ENCODE assay signal across 11 cellular contexts in the genomic region with DNA sequence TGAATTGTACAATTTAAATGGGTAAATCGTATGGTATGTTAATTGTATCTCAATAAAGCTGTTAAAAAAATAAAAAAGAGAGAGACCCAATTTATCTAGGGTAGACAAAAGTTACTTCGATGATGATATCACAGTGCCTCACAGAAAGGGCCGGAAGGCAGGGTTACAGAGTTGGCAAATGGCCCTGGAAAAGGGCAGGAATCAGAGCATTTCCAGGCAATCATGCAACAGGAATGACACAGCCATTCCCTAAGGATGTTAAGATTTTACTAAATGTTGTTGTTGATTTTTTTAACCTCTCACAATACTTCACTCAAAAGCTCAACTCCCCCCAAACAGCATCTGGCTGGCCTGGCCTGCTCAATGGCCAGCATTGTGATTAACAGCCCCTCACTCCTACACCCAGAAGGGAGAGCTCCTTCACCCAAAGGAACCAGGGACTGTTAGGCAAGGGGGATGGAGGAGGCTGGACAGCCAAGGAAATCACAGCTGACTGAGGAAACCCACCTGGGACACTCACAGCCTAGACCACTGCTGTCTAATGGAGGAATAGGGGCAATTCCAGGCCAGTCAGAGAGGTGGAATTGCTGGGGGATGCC. TPM values are rescaled to one million over a fixed set of nuclear protein-coding genes. Genes with fewer than 3 reads are reported as not detected.
DNase-seq lines count a peak whose midpoint lies in the region; ATAC-seq and TF ChIP-seq lines count a peak whose summit lies in the region.
"Had no signal": no experiment of that assay in that cellular context is flagged by ENCODE, and none has a peak within 500 bp of the region (broad histone marks: within the 10 kb centered on the region; RNA-seq: fewer than 3 reads in every experiment).

No MANE protein-coding gene starts in this region.

- no peak overlapping the region for H3K4me2 ChIP-seq in trophoblast cell (ENCODE audit: low read length)

- H2AFZ ChIP-seq in trophoblast cell (ENCODE audit: insufficient read depth, low read length, poor library complexity), result no peak overlapping the region

- H4K12ac ChIP-seq in trophoblast cell (ENCODE audit: low read depth, low read length), result no peak overlapping the region

- H3K4me3 ChIP-seq in thoracic aorta, result no peak overlapping the region
- H3K4me3 ChIP-seq in trophoblast cell (ENCODE audit: low read depth, low read length), result no peak overlapping the region
- H3K4me3 ChIP-seq: cardiac muscle cell had no signal

- H2BK12ac ChIP-seq in trophoblast cell (ENCODE audit: low read length), result no peak overlapping the region

- peaks cover 13 to 22% of the 10 kb centered on the region in 2 donors for H3K4me1 ChIP-seq in thoracic aorta (ENCODE audit: control insufficient read depth in 1 of 2, low read depth in 2 of 2)
- peaks cover 0 to 4% of the 10 kb centered on the region in 2 experiments for H3K4me1 ChIP-seq in trophoblast cell (ENCODE audit: control insufficient read depth in 1 of 2, insufficient read depth in 2 of 2, low read length in 2 of 2)

- H3K27ac ChIP-seq in thoracic aorta (peak overlapping the region; percentile 21 to 57), trophoblast cell (ENCODE audit: low read depth, low read length) (no peak overlapping the region)
- H3K27ac ChIP-seq: cardiac muscle cell had no signal

- H3K18ac ChIP-seq in trophoblast cell (ENCODE audit: low read length), result no peak overlapping the region

- H3K9ac ChIP-seq in trophoblast cell (ENCODE audit: low read length), result no peak overlapping the region

- peaks cover 37% of the 10 kb centered on the region for H3K36me3 Mint-ChIP-seq in activated CD8-positive, alpha-beta memory T cell treated with anti-CD3 and anti-CD28 coated beads, Interleukin-2, amount 10 ng/mL, durations not matched to agents 7 days and 5 days

- H3K36me3 ChIP-seq in thoracic aorta, result no peaks in the 10 kb centered on the region
- H3K36me3 ChIP-seq in trophoblast cell (ENCODE audit: control insufficient read depth in 1 of 2, insufficient read depth in 2 of 2, low read length in 2 of 2), result no peaks in the 10 kb centered on the region
- H3K36me3 ChIP-seq: cardiac muscle cell had no signal

- TF ChIP-seq CTCF in thoracic aorta (IDR thresholded peaks at IDR 0.05), result no peak

- H2BK5ac ChIP-seq in trophoblast cell (ENCODE audit: low read depth, low read length, poor library complexity), result no peak overlapping the region

- H3K27ac Mint-ChIP-seq in activated CD8-positive, alpha-beta memory T cell treated with anti-CD3 and anti-CD28 coated beads, Interleukin-2, amount 10 ng/mL, durations not matched to agents 7 days and 5 days, result peak overlapping the region; percentile 26

- no peak overlapping the region for H2AK5ac ChIP-seq in trophoblast cell (ENCODE audit: low read length)

- DNase-seq in activated CD8-positive, alpha-beta memory T cell treated with anti-CD3 and anti-CD28 coated beads, Interleukin-2, amount 10 ng/mL, durations not matched to agents 7 days and 5 days, result no peak
- no peak for DNase-seq in activated CD8-positive, alpha-beta memory T cell treated with anti-CD3 and anti-CD28 coated beads for 24 hours
- DNase-seq in astrocyte of the hippocampus (ENCODE audit: low read depth, low spot score) (peak; percentile 39), iris pigment epithelial cell (ENCODE audit: low read depth) (peak; percentile 45), thoracic aorta (ENCODE audit: low spot score) (no peak), NCI-H524 (lab: John Stamatoyannopoulos, UW) (no peak), trophoblast cell (no peak), NCI-H1436 treated with DMSO at 0.1 percent for 48 hours (lab: John Stamatoyannopoulos, UW) (no peak)
- DNase-seq: left colon, NCI-H510A treated with DMSO at 0.1 percent for 48 hours had no signal

- no peaks in the 10 kb centered on the region for H3K79me1 ChIP-seq in trophoblast cell (ENCODE audit: low read length)

- H2BK120ac ChIP-seq in trophoblast cell (ENCODE audit: insufficient read depth, low read length, poor library complexity), result no peak overlapping the region

- H3K14ac ChIP-seq in trophoblast cell (ENCODE audit: low read length), result no peak overlapping the region

- H3K4ac ChIP-seq in trophoblast cell (ENCODE audit: low read depth, low read length), result no peak overlapping the region

- H3K9me3 ChIP-seq in thoracic aorta (no peaks in the 10 kb centered on the region), trophoblast cell (ENCODE audit: insufficient read depth, low read depth, low read length) (peaks cover 6% of the 10 kb centered on the region)

- H3K4me3 Mint-ChIP-seq in activated CD8-positive, alpha-beta memory T cell treated with anti-CD3 and anti-CD28 coated beads, Interleukin-2, amount 10 ng/mL, durations not matched to agents 7 days and 5 days, result no peak overlapping the region

- H3K27me3 Mint-ChIP-seq in activated CD8-positive, alpha-beta memory T cell treated with anti-CD3 and anti-CD28 coated beads, Interleukin-2, amount 10 ng/mL, durations not matched to agents 7 days and 5 days, result no peaks in the 10 kb centered on the region

- H3K23ac ChIP-seq in trophoblast cell (ENCODE audit: low read length), result no peak overlapping the region

- WGBS in trophoblast cell (ENCODE audit: extremely low coverage, insufficient coverage, insufficient read length), result no CpG with 5 or more reads among the region's 3 CpGs

- no peak for ATAC-seq in activated CD8-positive, alpha-beta memory T cell treated with anti-CD3 and anti-CD28 coated beads, Interleukin-2, amount 10 ng/mL, durations not matched to agents 7 days and 5 days
- peak; percentile 46 for ATAC-seq in thoracic aorta (ENCODE audit: insufficient number of reproducible peaks, low FRiP score, low read depth)
- ATAC-seq: left colon had no signal

- H3K27me3 ChIP-seq in thoracic aorta (replicated peaks; ENCODE audit: insufficient read depth) (no peaks in the 10 kb centered on the region), trophoblast cell (ENCODE audit: insufficient read depth, low read length) (no peaks in the 10 kb centered on the region)

- no peak overlapping the region for H4K8ac ChIP-seq in trophoblast cell (ENCODE audit: low read depth, low read length)

- H3K4me1 Mint-ChIP-seq in activated CD8-positive, alpha-beta memory T cell treated with anti-CD3 and anti-CD28 coated beads, Interleukin-2, amount 10 ng/mL, durations not matched to agents 7 days and 5 days, result peaks cover 33% of the 10 kb centered on the region

- CTCF ChIA-PET in activated CD8-positive, alpha-beta memory T cell treated with anti-CD3 and anti-CD28 coated beads, Interleukin-2, amount 10 ng/mL, durations not matched to agents 7 days and 5 days (lab: Charles Lee), result interaction anchor here (1.4 kb wide), 1 partner anchor 10 kb away, joined by 4 read pairs; no protein-coding TSS in a partner anchor

- no peaks in the 10 kb centered on the region for H3K79me2 ChIP-seq in trophoblast cell (ENCODE audit: control insufficient read depth, insufficient read depth, low read length, poor library complexity)

- no peaks in the 10 kb centered on the region for H3K9me3 Mint-ChIP-seq in activated CD8-positive, alpha-beta memory T cell treated with anti-CD3 and anti-CD28 coated beads, Interleukin-2, amount 10 ng/mL, durations not matched to agents 7 days and 5 days (ENCODE audit: low read depth)

- no peak overlapping the region for H4K91ac ChIP-seq in trophoblast cell (ENCODE audit: low read depth, low read length)

RNA-seq across cellular contexts. Expression of gene SP100, which starts 7.7 kb away (rescaled TPM):
- total RNA-seq in activated CD8-positive, alpha-beta memory T cell treated with anti-CD3 and anti-CD28 coated beads, Interleukin-2, amount 10 ng/mL, durations not matched to agents 7 days and 5 days, result 100 to 1,000 TPM; 255 to 385 TPM
- 100 to 1,000 TPM; 125 to 193 TPM for total RNA-seq in thoracic aorta
- 0.85 and 1.3 TPM in 2 replicates for polyA plus RNA-seq in trophoblast cell (2013)
- total RNA-seq: cardiac muscle cell had no signal

Comparison
In these comparisons a context has a peak if more than half of its experiments do, and no peak if none do; other contexts are left out.
1. DNase-seq: peak in astrocyte of the hippocampus (single experiment) and iris pigment epithelial cell (single experiment); none in activated CD8-positive, alpha-beta memory T cell treated with anti-CD3 and anti-CD28 coated beads, Interleukin-2, amount 10 ng/mL, durations not matched to agents 7 days and 5 days (single experiment), activated CD8-positive, alpha-beta memory T cell treated with anti-CD3 and anti-CD28 coated beads for 24 hours (single experiment), thoracic aorta (single experiment), NCI-H524 (0 of 2), trophoblast cell (0 of 2) and NCI-H1436 treated with DMSO at 0.1 percent for 48 hours (single experiment).